ENCODE assay signal across 23 cellular contexts in the genomic region with DNA sequence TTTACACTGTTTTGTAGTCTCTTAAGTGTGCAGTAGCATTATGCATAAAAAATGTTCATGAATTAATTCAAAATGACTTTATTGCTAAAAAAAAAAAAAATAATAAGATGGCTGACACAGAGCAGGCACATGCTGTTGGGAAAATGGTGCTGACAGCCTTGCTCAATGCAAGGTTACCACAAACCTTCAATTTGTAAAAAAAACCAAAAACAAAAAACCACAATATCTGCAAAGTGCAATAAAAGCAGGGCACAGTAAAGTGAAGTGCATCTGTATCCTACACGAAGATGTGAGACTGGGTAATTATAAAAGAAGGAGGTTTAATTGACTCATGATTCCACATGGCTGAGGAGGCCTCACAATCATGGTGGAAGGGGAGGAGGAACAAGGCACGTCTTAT.
DNase-seq lines count a peak whose midpoint lies in the region; ATAC-seq lines count a peak whose summit lies in the region.
"Had no signal": no experiment of that assay in that cellular context is flagged by ENCODE, and none has a peak within 500 bp of the region (broad histone marks: within the 10 kb centered on the region; RNA-seq: fewer than 3 reads in every experiment).

No MANE protein-coding gene starts in this region.

- no peak for ATAC-seq in activated T-helper 17 cell treated with anti-CD3 and anti-CD28 coated beads, Interleukin-2, amount 50 U/mL, for 72 hours (replicated peaks)
- ATAC-seq: gastroesophageal sphincter; right lobe of liver; stimulated activated effector memory CD8-positive, alpha-beta T cell treated with anti-CD3 and anti-CD28 coated beads, Interleukin-12 subunit alpha, Interleukin-12 subunit beta, amount 100 ng/mL, for 72 hours; upper lobe of right lung had no signal

- H3K4me3 Mint-ChIP-seq in activated naive CD4-positive, alpha-beta T cell treated with anti-CD3 and anti-CD28 coated beads, Interleukin-2, amount 50 U/mL, for 24 hours, result no peak overlapping the region
- H3K4me3 Mint-ChIP-seq in activated T-helper 17 cell treated with anti-CD3 and anti-CD28 coated beads, Interleukin-2, amount 50 U/mL, for 72 hours, result no peak overlapping the region
- H3K4me3 Mint-ChIP-seq: activated CD4-positive, alpha-beta memory T cell treated with anti-CD3 and anti-CD28 coated beads for 36 hours; CD14-positive monocyte; neural progenitor cell; stimulated activated effector memory CD8-positive, alpha-beta T cell treated with anti-CD3 and anti-CD28 coated beads, Interleukin-12 subunit alpha, Interleukin-12 subunit beta, amount 100 ng/mL, for 72 hours had no signal

- no peak for DNase-seq in activated naive CD4-positive, alpha-beta T cell treated with anti-CD3 and anti-CD28 coated beads, Interleukin-2, amount 50 U/mL, for 16 hours
- peak; percentile 44 for DNase-seq in KBM-7
- DNase-seq in AG20443 (ENCODE audit: low spot score), result no peak
- DNase-seq in NCI-H1694 (lab: John Stamatoyannopoulos, UW), result no peak
- DNase-seq in GF-D8 (lab: John Stamatoyannopoulos, UW), result no peak
- DNase-seq: cerebellar nuclear complex; dorsolateral prefrontal cortex; EL; GM23248; NCI-H2107; NCI-H510A; right lobe of liver; stimulated activated CD4-positive, alpha-beta T cell treated with anti-CD3 and anti-CD28 coated beads, Interleukin-12 subunit alpha, Interleukin-12 subunit beta, amount 100 ng/mL, for 4 hours; stimulated activated CD4-positive, alpha-beta T cell treated with anti-CD3 and anti-CD28 coated beads, Interleukin-4, amount 100 ng/mL, for 24 hours; substantia nigra; upper lobe of right lung had no signal

- peaks cover 19% of the 10 kb centered on the region for H3K4me1 Mint-ChIP-seq in activated naive CD4-positive, alpha-beta T cell treated with anti-CD3 and anti-CD28 coated beads, Interleukin-2, amount 50 U/mL, for 24 hours
- H3K4me1 Mint-ChIP-seq in activated T-helper 17 cell treated with anti-CD3 and anti-CD28 coated beads, Interleukin-2, amount 50 U/mL, for 72 hours, result peaks cover 7% of the 10 kb centered on the region
- H3K4me1 Mint-ChIP-seq: CD14-positive monocyte had no signal

- H3K27me3 Mint-ChIP-seq in activated naive CD4-positive, alpha-beta T cell treated with anti-CD3 and anti-CD28 coated beads, Interleukin-2, amount 50 U/mL, for 24 hours, result no peaks in the 10 kb centered on the region
- no peaks in the 10 kb centered on the region for H3K27me3 Mint-ChIP-seq in activated T-helper 17 cell treated with anti-CD3 and anti-CD28 coated beads, Interleukin-2, amount 50 U/mL, for 72 hours
- H3K27me3 Mint-ChIP-seq: activated CD4-positive, alpha-beta memory T cell treated with anti-CD3 and anti-CD28 coated beads for 36 hours had no signal

- in situ Hi-C loops in KBM-7 (cut with MboI; ENCODE audit: low pct_unique_long_range_greater_than_20kb, low sequenced_read_pairs), result no loop called here

- H3K9me3 Mint-ChIP-seq in activated naive CD4-positive, alpha-beta T cell treated with anti-CD3 and anti-CD28 coated beads, Interleukin-2, amount 50 U/mL, for 24 hours, result no peaks in the 10 kb centered on the region
- H3K9me3 Mint-ChIP-seq in activated T-helper 17 cell treated with anti-CD3 and anti-CD28 coated beads, Interleukin-2, amount 50 U/mL, for 72 hours, result peaks cover 8% of the 10 kb centered on the region

- H3K36me3 Mint-ChIP-seq in activated naive CD4-positive, alpha-beta T cell treated with anti-CD3 and anti-CD28 coated beads, Interleukin-2, amount 50 U/mL, for 24 hours, result peaks cover 10% of the 10 kb centered on the region
- H3K36me3 Mint-ChIP-seq in activated T-helper 17 cell treated with anti-CD3 and anti-CD28 coated beads, Interleukin-2, amount 50 U/mL, for 72 hours (ENCODE audit: low read depth), result no peaks in the 10 kb centered on the region
- H3K36me3 Mint-ChIP-seq: CD14-positive monocyte; neural progenitor cell; stimulated activated effector memory CD8-positive, alpha-beta T cell treated with anti-CD3 and anti-CD28 coated beads, Interleukin-12 subunit alpha, Interleukin-12 subunit beta, amount 100 ng/mL, for 72 hours had no signal

- H3K27ac Mint-ChIP-seq in activated naive CD4-positive, alpha-beta T cell treated with anti-CD3 and anti-CD28 coated beads, Interleukin-2, amount 50 U/mL, for 24 hours, result peak overlapping the region; percentile 35
- H3K27ac Mint-ChIP-seq in activated T-helper 17 cell treated with anti-CD3 and anti-CD28 coated beads, Interleukin-2, amount 50 U/mL, for 72 hours, result peak overlapping the region; percentile 19
- H3K27ac Mint-ChIP-seq: activated CD4-positive, alpha-beta memory T cell treated with anti-CD3 and anti-CD28 coated beads for 36 hours; CD14-positive monocyte; stimulated activated effector memory CD8-positive, alpha-beta T cell treated with anti-CD3 and anti-CD28 coated beads, Interleukin-12 subunit alpha, Interleukin-12 subunit beta, amount 100 ng/mL, for 72 hours had no signal
